Comparison of ENCODE assay signal across 1 cellular context in the genomic region with DNA sequence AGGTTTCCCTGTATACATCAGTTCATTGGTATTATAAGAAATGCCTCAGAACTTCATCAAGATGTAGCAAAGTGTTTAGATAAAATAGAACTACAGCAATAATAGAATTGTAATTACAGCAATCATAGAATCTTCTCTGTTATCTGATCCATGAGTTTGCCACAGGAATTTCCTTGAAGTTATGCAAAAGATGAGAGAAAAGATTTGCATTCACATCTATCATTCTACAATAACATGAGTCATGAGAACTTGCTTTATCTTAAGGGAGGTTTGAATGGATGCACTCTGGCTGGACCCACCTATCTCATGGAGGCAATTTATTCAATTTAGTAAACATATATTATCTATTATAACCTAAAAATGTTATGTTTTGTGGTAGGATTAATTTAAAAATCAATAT.
TF ChIP-seq lines count a peak whose summit lies in the region.

No MANE protein-coding gene starts in this region.

TF ChIP-seq in GM23338, 12 proteins besides CTCF, POLR2A, EP300 and RAD21 (continued from another document):
- TF ChIP-seq, protein P1, sequence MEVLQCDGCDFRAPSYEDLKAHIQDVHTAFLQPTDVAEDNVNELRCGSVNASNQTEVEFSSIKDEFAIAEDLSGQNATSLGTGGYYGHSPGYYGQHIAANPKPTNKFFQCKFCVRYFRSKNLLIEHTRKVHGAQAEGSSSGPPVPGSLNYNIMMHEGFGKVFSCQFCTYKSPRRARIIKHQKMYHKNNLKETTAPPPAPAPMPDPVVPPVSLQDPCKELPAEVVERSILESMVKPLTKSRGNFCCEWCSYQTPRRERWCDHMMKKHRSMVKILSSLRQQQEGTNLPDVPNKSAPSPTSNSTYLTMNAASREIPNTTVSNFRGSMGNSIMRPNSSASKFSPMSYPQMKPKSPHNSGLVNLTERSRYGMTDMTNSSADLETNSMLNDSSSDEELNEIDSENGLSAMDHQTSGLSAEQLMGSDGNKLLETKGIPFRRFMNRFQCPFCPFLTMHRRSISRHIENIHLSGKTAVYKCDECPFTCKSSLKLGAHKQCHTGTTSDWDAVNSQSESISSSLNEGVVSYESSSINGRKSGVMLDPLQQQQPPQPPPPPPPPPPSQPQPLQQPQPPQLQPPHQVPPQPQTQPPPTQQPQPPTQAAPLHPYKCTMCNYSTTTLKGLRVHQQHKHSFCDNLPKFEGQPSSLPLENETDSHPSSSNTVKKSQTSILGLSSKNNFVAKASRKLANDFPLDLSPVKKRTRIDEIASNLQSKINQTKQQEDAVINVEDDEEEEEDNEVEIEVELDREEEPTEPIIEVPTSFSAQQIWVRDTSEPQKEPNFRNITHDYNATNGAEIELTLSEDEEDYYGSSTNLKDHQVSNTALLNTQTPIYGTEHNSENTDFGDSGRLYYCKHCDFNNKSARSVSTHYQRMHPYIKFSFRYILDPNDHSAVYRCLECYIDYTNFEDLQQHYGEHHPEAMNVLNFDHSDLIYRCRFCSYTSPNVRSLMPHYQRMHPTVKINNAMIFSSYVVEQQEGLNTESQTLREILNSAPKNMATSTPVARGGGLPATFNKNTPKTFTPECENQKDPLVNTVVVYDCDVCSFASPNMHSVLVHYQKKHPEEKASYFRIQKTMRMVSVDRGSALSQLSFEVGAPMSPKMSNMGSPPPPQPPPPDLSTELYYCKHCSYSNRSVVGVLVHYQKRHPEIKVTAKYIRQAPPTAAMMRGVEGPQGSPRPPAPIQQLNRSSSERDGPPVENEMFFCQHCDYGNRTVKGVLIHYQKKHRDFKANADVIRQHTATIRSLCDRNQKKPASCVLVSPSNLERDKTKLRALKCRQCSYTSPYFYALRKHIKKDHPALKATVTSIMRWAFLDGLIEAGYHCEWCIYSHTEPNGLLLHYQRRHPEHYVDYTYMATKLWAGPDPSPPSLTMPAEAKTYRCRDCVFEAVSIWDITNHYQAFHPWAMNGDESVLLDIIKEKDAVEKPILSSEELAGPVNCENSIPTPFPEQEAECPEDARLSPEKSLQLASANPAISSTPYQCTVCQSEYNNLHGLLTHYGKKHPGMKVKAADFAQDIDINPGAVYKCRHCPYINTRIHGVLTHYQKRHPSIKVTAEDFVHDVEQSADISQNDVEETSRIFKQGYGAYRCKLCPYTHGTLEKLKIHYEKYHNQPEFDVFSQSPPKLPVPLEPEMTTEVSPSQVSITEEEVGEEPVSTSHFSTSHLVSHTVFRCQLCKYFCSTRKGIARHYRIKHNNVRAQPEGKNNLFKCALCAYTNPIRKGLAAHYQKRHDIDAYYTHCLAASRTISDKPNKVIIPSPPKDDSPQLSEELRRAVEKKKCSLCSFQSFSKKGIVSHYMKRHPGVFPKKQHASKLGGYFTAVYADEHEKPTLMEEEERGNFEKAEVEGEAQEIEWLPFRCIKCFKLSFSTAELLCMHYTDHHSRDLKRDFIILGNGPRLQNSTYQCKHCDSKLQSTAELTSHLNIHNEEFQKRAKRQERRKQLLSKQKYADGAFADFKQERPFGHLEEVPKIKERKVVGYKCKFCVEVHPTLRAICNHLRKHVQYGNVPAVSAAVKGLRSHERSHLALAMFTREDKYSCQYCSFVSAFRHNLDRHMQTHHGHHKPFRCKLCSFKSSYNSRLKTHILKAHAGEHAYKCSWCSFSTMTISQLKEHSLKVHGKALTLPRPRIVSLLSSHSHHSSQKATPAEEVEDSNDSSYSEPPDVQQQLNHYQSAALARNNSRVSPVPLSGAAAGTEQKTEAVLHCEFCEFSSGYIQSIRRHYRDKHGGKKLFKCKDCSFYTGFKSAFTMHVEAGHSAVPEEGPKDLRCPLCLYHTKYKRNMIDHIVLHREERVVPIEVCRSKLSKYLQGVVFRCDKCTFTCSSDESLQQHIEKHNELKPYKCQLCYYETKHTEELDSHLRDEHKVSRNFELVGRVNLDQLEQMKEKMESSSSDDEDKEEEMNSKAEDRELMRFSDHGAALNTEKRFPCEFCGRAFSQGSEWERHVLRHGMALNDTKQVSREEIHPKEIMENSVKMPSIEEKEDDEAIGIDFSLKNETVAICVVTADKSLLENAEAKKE (CRISPR knock-in tag; IDR thresholded peaks at IDR 0.05): no peak
- TF ChIP-seq EZH2 (IDR thresholded peaks at IDR 0.05; ENCODE audit: low read depth, unreplicated experiment) (no peak), JUNB (IDR thresholded peaks at IDR 0.05; ENCODE audit: unreplicated experiment) (no peak), POLR2AphosphoS5 (IDR thresholded peaks at IDR 0.05; ENCODE audit: low read depth) (no peak), CREB1 (CRISPR knock-in tag; IDR thresholded peaks at IDR 0.05; ENCODE audit: low read depth) (no peak), STAT1 (IDR thresholded peaks at IDR 0.05; ENCODE audit: unreplicated experiment) (no peak), NANOG (IDR thresholded peaks at IDR 0.05; ENCODE audit: borderline replicate concordance) (no peak), ZNF114 (CRISPR knock-in tag; IDR thresholded peaks at IDR 0.05) (no peak), ZNF331 (CRISPR knock-in tag; IDR thresholded peaks at IDR 0.05; ENCODE audit: low read depth) (no peak)
